In genomic region chr17:65656390-65657250, GRCh38 we compare ENCODE assay signal across 1 cellular context.
A peak's percentile ranks its signal among the peaks of the same experiment; 100 is the strongest.
TF ChIP-seq lines count a peak whose summit lies in the region.

No MANE protein-coding gene starts in this region.

TF ChIP-seq in HepG2, 621 proteins besides CTCF, POLR2A, EP300 and RAD21 (continued from another document and continues in another):
- TF ChIP-seq HBP1 (CRISPR knock-in tag; IDR thresholded peaks at IDR 0.05; ENCODE audit: low read depth): no peak
- TF ChIP-seq MAFK (conservative IDR thresholded peaks at IDR 0.05 in 1 of 2, IDR thresholded peaks at IDR 0.05 in 1 of 2; ENCODE audit: low read length in 2 of 2): peak; percentile 52 to 58; a peak in 3 of 4 replicates
- no peak for TF ChIP-seq RAD51 (IDR thresholded peaks at IDR 0.05; ENCODE audit: borderline replicate concordance)
- no peak for TF ChIP-seq DMAP1 (CRISPR knock-in tag; IDR thresholded peaks at IDR 0.05)
- TF ChIP-seq CC2D1A (CRISPR knock-in tag; IDR thresholded peaks at IDR 0.05): no peak
- TF ChIP-seq ZNF737 (CRISPR knock-in tag; IDR thresholded peaks at IDR 0.05; ENCODE audit: borderline replicate concordance): no peak
- no peak for TF ChIP-seq SCMH1 (CRISPR knock-in tag; IDR thresholded peaks at IDR 0.05; ENCODE audit: borderline replicate concordance)
- peak; percentile 58; the same call in 1 of the 2 replicates for TF ChIP-seq BCL6 (CRISPR knock-in tag; IDR thresholded peaks at IDR 0.05)
- TF ChIP-seq YEATS2 (CRISPR knock-in tag; IDR thresholded peaks at IDR 0.05; ENCODE audit: borderline replicate concordance): no peak
- no peak for TF ChIP-seq SMC3 (IDR thresholded peaks at IDR 0.05; ENCODE audit: low read length)
- TF ChIP-seq PAXIP1 (CRISPR knock-in tag; conservative IDR thresholded peaks at IDR 0.05): peak; percentile 24; the same call in 1 of the 2 replicates
- no peak for TF ChIP-seq HCFC1 (IDR thresholded peaks at IDR 0.05; ENCODE audit: low read depth, low read length)
- no peak for TF ChIP-seq PCBP1 (IDR thresholded peaks at IDR 0.05; ENCODE audit: borderline replicate concordance, low read depth, low read length)
- TF ChIP-seq KIAA2018 (CRISPR knock-in tag; IDR thresholded peaks at IDR 0.05; ENCODE audit: borderline replicate concordance): no peak
- no peak for TF ChIP-seq MEIS1 (CRISPR knock-in tag; IDR thresholded peaks at IDR 0.05; ENCODE audit: borderline replicate concordance)
- TF ChIP-seq ZNF20 (CRISPR knock-in tag; IDR thresholded peaks at IDR 0.05): no peak
- TF ChIP-seq FOXK1 (CRISPR knock-in tag; IDR thresholded peaks at IDR 0.05; ENCODE audit: borderline replicate concordance, low read depth): peak; percentile 14; the same call in 1 of the 2 replicates
- TF ChIP-seq HIC2 (CRISPR knock-in tag; IDR thresholded peaks at IDR 0.05; ENCODE audit: low read depth): no peak
- TF ChIP-seq PHF21A (CRISPR knock-in tag; IDR thresholded peaks at IDR 0.05): 0 out of 2 replicates have a peak, but pooled peaks have one; percentile 17
- TF ChIP-seq RERE (CRISPR knock-in tag; IDR thresholded peaks at IDR 0.05; ENCODE audit: low read depth): 0 out of 2 replicates have a peak, but pooled peaks have one; percentile 12
- no peak for TF ChIP-seq MEF2D (CRISPR knock-in tag; IDR thresholded peaks at IDR 0.05)
- no peak for TF ChIP-seq FOXA1 (IDR thresholded peaks at IDR 0.05)
- TF ChIP-seq FOXA1 (CRISPR knock-in tag; IDR thresholded peaks at IDR 0.05): peak; percentile 49; the same call in 1 of the 2 replicates
- TF ChIP-seq BCL3 (CRISPR knock-in tag; IDR thresholded peaks at IDR 0.05): no peak
- no peak for TF ChIP-seq ZNF816 (CRISPR knock-in tag; IDR thresholded peaks at IDR 0.05; ENCODE audit: borderline replicate concordance)
- TF ChIP-seq MED8 (CRISPR knock-in tag; IDR thresholded peaks at IDR 0.05; ENCODE audit: insufficient replicate concordance): no peak
- peak; percentile 89 for TF ChIP-seq TCF7 (IDR thresholded peaks at IDR 0.05; ENCODE audit: low read depth)
- no peak for TF ChIP-seq ZNF513 (CRISPR knock-in tag; conservative IDR thresholded peaks at IDR 0.05)
- peak in 1 of 2 experiments; percentile 41; a peak in 1 of 4 replicates for TF ChIP-seq ATF4 (CRISPR knock-in tag; IDR thresholded peaks at IDR 0.05)
